ENCODE assay signal across 9 cellular contexts in genomic region chr11:191490-192478, GRCh38. TPM values are rescaled to one million over a fixed set of nuclear protein-coding genes. Genes with fewer than 3 reads are reported as not detected.
DNase-seq lines count a peak whose midpoint lies in the region; ATAC-seq, FAIRE-seq and TF ChIP-seq lines count a peak whose summit lies in the region.
"Not testable (repeated sequence)": the region's sequence is repeated elsewhere in the genome, so short reads cannot be mapped to it uniquely, and the experiment has no call there.
"Had no signal": no experiment of that assay in that cellular context is flagged by ENCODE, and none has a peak within 500 bp of the region (broad histone marks: within the 10 kb centered on the region; RNA-seq: fewer than 3 reads in every experiment).

No MANE protein-coding gene starts in this region.

- not testable (repeated sequence) for H2AFZ ChIP-seq in PC-3 (ENCODE audit: low read length)

- not testable (repeated sequence) for DNase-seq in GM12891 (ENCODE audit: insufficient read length, low spot score); PC-3; astrocyte of the cerebellum (ENCODE audit: low read depth)
- DNase-seq in activated CD8-positive, alpha-beta memory T cell treated with anti-CD3 and anti-CD28 coated beads for 24 hours: peak; percentile 85
- DNase-seq in naive thymus-derived CD8-positive, alpha-beta T cell: peak in 9 of 10 donors; percentile 23 to 80 (median 47)
- peak; percentile 23 for DNase-seq in stimulated activated CD4-positive, alpha-beta T cell treated with anti-CD3 and anti-CD28 coated beads, Interleukin-2, amount 100 ng/mL, for 4 hours (ENCODE audit: low read depth)

- in situ Hi-C loops in astrocyte of the cerebellum (cut with HindIII; ENCODE audit: low sequenced_read_pairs): not testable (repeated sequence)

- not testable (repeated sequence) for H3F3A ChIP-seq in PC-3 (ENCODE audit: low read length, unreplicated experiment)

- BruUV-seq in PC-3 (replicated peaks; lab: Mats Ljungman, UMichigan): not testable (repeated sequence)

- CTCF ChIA-PET in PC-3 (lab: Charles Lee): not testable (repeated sequence)

- not testable (repeated sequence) for H3K4me1 ChIP-seq in PC-3 (ENCODE audit: insufficient read depth, low read length); gastroesophageal sphincter

- H3K4me2 ChIP-seq in PC-3 (ENCODE audit: low read length): not testable (repeated sequence)

- 56% methylated on average over 2 of the region's 8 CpGs; no CpG with 5 or more reads in 1 of the 2 donors for WGBS in gastroesophageal sphincter (ENCODE audit: low coverage in 1 of 2), 2 donors

- FAIRE-seq in GM12891 (lab: Jason Lieb, UNC): peak; percentile 98

- TF ChIP-seq CTCF in PC-3 (conservative IDR thresholded peaks at IDR 0.05; ENCODE audit: low read depth, low read length): not testable (repeated sequence)
- TF ChIP-seq CTCF in astrocyte of the cerebellum (IDR thresholded peaks at IDR 0.05; ENCODE audit: low read depth, low read length, missing control alignments): peak; percentile 37
- peak in 2 of 4 experiments; percentile 26 to 56 for TF ChIP-seq CTCF in gastroesophageal sphincter (IDR thresholded peaks at IDR 0.05)

- H3K9me3 ChIP-seq in PC-3 (ENCODE audit: low read length); gastroesophageal sphincter: not testable (repeated sequence)

- POLR2A ChIA-PET in PC-3 (lab: Charles Lee; ENCODE audit: unreplicated experiment); naive thymus-derived CD8-positive, alpha-beta T cell (lab: Charles Lee): not testable (repeated sequence)

- peak; percentile 65 for ATAC-seq in PC-3
- peak; percentile 46 for ATAC-seq in gastroesophageal sphincter
- ATAC-seq in naive thymus-derived CD8-positive, alpha-beta T cell: peak; percentile 68 to 91

- not testable (repeated sequence) for H3K4me1 Mint-ChIP-seq in naive thymus-derived CD8-positive, alpha-beta T cell

- intact Hi-C loops in PC-3 (cut with micrococcal nuclease): not testable (repeated sequence)

- not testable (repeated sequence) for H3K27me3 Mint-ChIP-seq in naive thymus-derived CD8-positive, alpha-beta T cell

- H3K36me3 Mint-ChIP-seq in naive thymus-derived CD8-positive, alpha-beta T cell: not testable (repeated sequence)

- not testable (repeated sequence) for H3K36me3 ChIP-seq in PC-3 (ENCODE audit: low read depth, low read length); gastroesophageal sphincter

- not testable (repeated sequence) for H3K4me3 ChIP-seq in PC-3 (ENCODE audit: low read length); astrocyte of the cerebellum (ENCODE audit: low read depth, low read length); gastroesophageal sphincter

- H3K9me3 Mint-ChIP-seq in naive thymus-derived CD8-positive, alpha-beta T cell: not testable (repeated sequence)

- TF ChIP-seq POLR2A in GM12891 (IDR thresholded peaks at IDR 0.05; ENCODE audit: low read depth, low read length); gastroesophageal sphincter (IDR thresholded peaks at IDR 0.05): not testable (repeated sequence)

- peak overlapping the region in 5 of 10 donors; percentile 44 to 87 (median 72) for H3K27ac Mint-ChIP-seq in naive thymus-derived CD8-positive, alpha-beta T cell

- not testable (repeated sequence) for H3K27ac ChIP-seq in PC-3 (ENCODE audit: low read length); gastroesophageal sphincter

- TF ChIP-seq EP300 in gastroesophageal sphincter (IDR thresholded peaks at IDR 0.05): not testable (repeated sequence)

- H4K20me1 ChIP-seq in PC-3 (ENCODE audit: low read length): not testable (repeated sequence)

- not testable (repeated sequence) for H3K27me3 ChIP-seq in PC-3 (ENCODE audit: low read length); gastroesophageal sphincter

- H3K4me3 Mint-ChIP-seq in naive thymus-derived CD8-positive, alpha-beta T cell: peak overlapping the region in 5 of 10 donors; percentile 18 to 62 (median 37)

- not testable (repeated sequence) for H3K79me2 ChIP-seq in PC-3 (ENCODE audit: low read length)

- H3K9me2 ChIP-seq in PC-3 (replicated peaks; ENCODE audit: low read length): not testable (repeated sequence)

- H3K9ac ChIP-seq in PC-3 (ENCODE audit: low read length): not testable (repeated sequence)

RNA-seq across cellular contexts. Expression of gene SCGB1C1, which starts 1.1 kb away (rescaled TPM):
- polyA plus RNA-seq in GM12891 (2012; ENCODE audit: low read depth, missing spikeins): not detected
- not detected in 2 replicates for total RNA-seq in PC-3 (2014; rRNA removed)
- total RNA-seq in gastroesophageal sphincter: not detected
- total RNA-seq in naive thymus-derived CD8-positive, alpha-beta T cell: not detected
- polyA plus RNA-seq in naive thymus-derived CD8-positive, alpha-beta T cell: not detected
- total RNA-seq: activated CD8-positive, alpha-beta memory T cell treated with anti-CD3 and anti-CD28 coated beads for 36 hours; SJCRH30 had no signal

RNA-seq across cellular contexts. Expression of gene BET1L, which starts 15.4 kb away (rescaled TPM):
- polyA plus RNA-seq in GM12891 (2012; ENCODE audit: low read depth, missing spikeins): 31.1 TPM
- total RNA-seq in PC-3 (2014; rRNA removed) (12.6 and 14.4 TPM in 2 replicates), gastroesophageal sphincter (10 to 100 TPM; 25.3 to 39.4 (median 27.6) TPM)
- total RNA-seq in naive thymus-derived CD8-positive, alpha-beta T cell: 100 to 1,000 TPM; 110 to 122 TPM
- 10 to 100 TPM; 24.0 to 75.2 (median 59.2) TPM for polyA plus RNA-seq in naive thymus-derived CD8-positive, alpha-beta T cell

RNA-seq across cellular contexts. Expression of gene RIC8A, which starts 15.7 kb away (rescaled TPM):
- polyA plus RNA-seq in GM12891 (2012; ENCODE audit: low read depth, missing spikeins): 55.0 TPM
- 155 and 180 TPM in 2 replicates for total RNA-seq in PC-3 (2014; rRNA removed)
- total RNA-seq in gastroesophageal sphincter: 100 to 1,000 TPM in 3 of 4 donors, 10 to 100 TPM in 1; 78.2 to 169 (median 135) TPM
- 10 to 100 TPM; 92.7 to 93.4 TPM for total RNA-seq in naive thymus-derived CD8-positive, alpha-beta T cell
- polyA plus RNA-seq in naive thymus-derived CD8-positive, alpha-beta T cell: 10 to 100 TPM; 68.6 to 93.1 (median 76.7) TPM

RNA-seq across cellular contexts. Expression of gene SIRT3, which starts 44.4 kb away (rescaled TPM):
- 17.3 TPM for polyA plus RNA-seq in GM12891 (2012; ENCODE audit: low read depth, missing spikeins)
- total RNA-seq in PC-3 (2014; rRNA removed) (13.8 and 23.8 TPM in 2 replicates), gastroesophageal sphincter (10 to 100 TPM; 12.7 to 24.1 (median 17.3) TPM)
- 10 to 100 TPM; 33.6 to 33.7 TPM for total RNA-seq in naive thymus-derived CD8-positive, alpha-beta T cell
- 10 to 100 TPM in 2 of 3 donors, 1 to 10 TPM in 1; 6.5 to 14.6 (median 10.9) TPM for polyA plus RNA-seq in naive thymus-derived CD8-positive, alpha-beta T cell

RNA-seq across cellular contexts. Expression of gene PSMD13, which starts 45.0 kb away (rescaled TPM):
- polyA plus RNA-seq in GM12891 (2012; ENCODE audit: low read depth, missing spikeins): 125 TPM
- total RNA-seq in PC-3 (2014; rRNA removed): 226 and 255 TPM in 2 replicates
- 100 to 1,000 TPM in 1 of 4 donors, 10 to 100 TPM in 3; 85.8 to 114 (median 93.5) TPM for total RNA-seq in gastroesophageal sphincter
- total RNA-seq in naive thymus-derived CD8-positive, alpha-beta T cell: 10 to 100 TPM; 94.4 to 99.0 TPM
- polyA plus RNA-seq in naive thymus-derived CD8-positive, alpha-beta T cell: 100 to 1,000 TPM; 196 to 223 (median 208) TPM
